In genomic region chr5:23468658-23469057, GRCh38 we compare ENCODE assay signal across 24 cellular contexts.
"Had no signal": no experiment of that assay in that cellular context is flagged by ENCODE, and none has a peak within 500 bp of the region (broad histone marks: within the 10 kb centered on the region; RNA-seq: fewer than 3 reads in every experiment).

No MANE protein-coding gene starts in this region.

- ATAC-seq: activated CD4-positive, alpha-beta T cell treated with anti-CD3 and anti-CD28 coated beads for 36 hours; activated CD8-positive, alpha-beta memory T cell treated with anti-CD3 and anti-CD28 coated beads, Interleukin-2, amount 10 ng/mL, durations not matched to agents 7 days and 5 days; activated CD8-positive, alpha-beta T cell treated with anti-CD3 and anti-CD28 coated beads, Interleukin-2, amount 10 ng/mL, durations not matched to agents 7 days and 5 days; activated naive CD4-positive, alpha-beta T cell treated with anti-CD3 and anti-CD28 coated beads, Interleukin-2, amount 50 U/mL, for 72 hours; esophagus mucosa had no signal

- DNase-seq: activated CD4-positive, alpha-beta memory T cell treated with anti-CD3 and anti-CD28 coated beads for 36 hours; activated CD4-positive, alpha-beta T cell treated with anti-CD3 and anti-CD28 coated beads for 36 hours; activated CD4-positive, alpha-beta T cell treated with anti-CD3 and anti-CD28 coated beads, Interleukin-2, amount 10 ng/mL, durations not matched to agents 24 days and 14 days; activated CD4-positive, CD25-positive, alpha-beta regulatory T cell; activated CD4-positive, CD25-positive, alpha-beta regulatory T cell treated with anti-CD3 and anti-CD28 coated beads, Interleukin-2, amount 50 U/mL, for 72 hours; activated CD8-positive, alpha-beta memory T cell treated with anti-CD3 and anti-CD28 coated beads, Interleukin-2, amount 10 ng/mL, durations not matched to agents 7 days and 5 days; activated CD8-positive, alpha-beta memory T cell treated with anti-CD3 and anti-CD28 coated beads, Interleukin-2, amount 50 U/mL, for 4 hours; activated CD8-positive, alpha-beta T cell treated with anti-CD3 and anti-CD28 coated beads, Interleukin-2, amount 10 ng/mL, durations not matched to agents 7 days and 5 days; activated effector memory CD4-positive, alpha-beta T cell treated with anti-CD3 and anti-CD28 coated beads, Interleukin-2, amount 50 U/mL, for 16 hours; activated naive CD4-positive, alpha-beta T cell; activated naive CD4-positive, alpha-beta T cell treated with anti-CD3 and anti-CD28 coated beads, Interleukin-2, amount 10 ng/mL, durations not matched to agents 7 days and 5 days; activated T-cell treated with anti-CD3 and anti-CD28 coated beads, Interleukin-2, amount 50 U/mL, for 1 hour; activated T-cell treated with anti-CD3 and anti-CD28 coated beads, Interleukin-2, amount 50 U/mL, for 48 hours; amniotic stem cell; anterior cingulate cortex; brain microvascular endothelial cell; dorsolateral prefrontal cortex; effector memory CD4-positive, alpha-beta T cell; endodermal cell; foreskin fibroblast; head of caudate nucleus; T-helper 2 cell had no signal
